ENCODE assay signal across 8 cellular contexts in the genomic region with DNA sequence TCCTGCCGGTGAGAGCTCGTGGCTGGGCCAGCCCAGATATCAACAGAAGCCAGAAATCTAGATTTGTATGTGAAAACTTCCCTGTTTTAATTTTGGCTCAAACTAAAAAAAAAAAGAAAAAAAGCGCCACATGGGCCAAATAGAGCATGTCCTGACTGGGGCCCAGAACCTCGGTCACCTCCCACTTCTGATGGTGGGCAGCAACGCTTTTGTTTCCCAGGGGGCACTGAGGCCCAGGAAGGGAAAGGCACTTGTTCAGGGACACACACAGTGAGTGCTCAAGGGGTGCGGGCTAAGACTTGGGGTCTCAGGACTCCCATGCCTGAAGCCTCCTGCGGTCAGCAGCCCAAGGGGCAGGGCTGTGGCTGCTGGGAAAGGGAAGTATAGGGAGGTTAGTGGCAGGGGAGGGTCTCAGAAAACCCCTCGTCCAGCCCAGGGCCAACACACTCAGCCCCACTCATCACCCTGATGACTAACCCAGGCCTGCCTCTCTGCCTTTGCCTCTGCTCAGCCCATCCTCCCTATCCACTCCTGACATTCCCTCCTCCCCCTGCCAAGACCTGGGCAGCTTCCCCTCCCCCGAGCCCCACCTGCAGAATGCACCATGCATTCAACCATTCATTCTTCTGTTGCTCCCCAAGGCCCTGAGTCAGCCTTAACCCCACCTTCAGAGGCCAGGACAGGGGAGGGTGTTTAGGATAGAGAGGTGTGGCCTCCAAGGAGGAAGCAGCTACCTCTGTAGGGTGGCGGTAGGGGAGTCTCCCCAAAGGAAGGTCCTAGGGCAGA. TPM values are rescaled to one million over a fixed set of nuclear protein-coding genes. Genes with fewer than 3 reads are reported as not detected.
DNase-seq lines count a peak whose midpoint lies in the region; ATAC-seq and TF ChIP-seq lines count a peak whose summit lies in the region.

No MANE protein-coding gene starts in this region.

- peak overlapping the region; percentile 36 for H2AFZ ChIP-seq in SU-DHL-6 (ENCODE audit: low read depth, low read length, severe bottlenecking)

- H3K27me3 ChIP-seq in left ventricle myocardium inferior (ENCODE audit: low read depth) (peaks cover 51% of the 10 kb centered on the region), SU-DHL-6 (ENCODE audit: low read length) (no peaks in the 10 kb centered on the region), duodenal mucosa (ENCODE audit: control insufficient read depth in 1 of 2, insufficient read depth in 2 of 2, low read length in 2 of 2) (no peaks in the 10 kb centered on the region)

- no peaks in the 10 kb centered on the region for H4K20me1 ChIP-seq in SU-DHL-6 (ENCODE audit: low read depth, low read length)

- no peak for TF ChIP-seq CTCF in left ventricle myocardium inferior (IDR thresholded peaks at IDR 0.05; ENCODE audit: borderline replicate concordance)
- TF ChIP-seq CTCF in SU-DHL-6 (IDR thresholded peaks at IDR 0.05; ENCODE audit: insufficient read depth, low read length, poor library complexity, severe bottlenecking), result no peak
- no peak for TF ChIP-seq CTCF in lower leg skin (IDR thresholded peaks at IDR 0.05)

- DNase-seq in Right ventricle myocardium superior (no peak), left ventricle myocardium inferior (no peak), NCI-H2171 treated with DMSO at 0.1 percent for 48 hours (lab: John Stamatoyannopoulos, UW) (no peak), NCI-H1048 (lab: John Stamatoyannopoulos, UW) (no peak), lower leg skin (ENCODE audit: low spot score in 2 of 2) (no peak)
- peak; percentile 29 for DNase-seq in stimulated activated CD4-positive, alpha-beta T cell treated with anti-CD3 and anti-CD28 coated beads, Interleukin-4, amount 100 ng/mL, for 1 hour

- peak overlapping the region; percentile 63 for H3K4me2 ChIP-seq in SU-DHL-6 (ENCODE audit: low read depth, low read length, poor library complexity, severe bottlenecking)

- TF ChIP-seq POLR2A in lower leg skin (IDR thresholded peaks at IDR 0.05), result no peak

- H3K9me2 ChIP-seq in SU-DHL-6 (replicated peaks; ENCODE audit: insufficient read depth, low read length), result no peaks in the 10 kb centered on the region

- H3K36me3 ChIP-seq in left ventricle myocardium inferior, result no peaks in the 10 kb centered on the region
- no peaks in the 10 kb centered on the region for H3K36me3 ChIP-seq in SU-DHL-6 (ENCODE audit: low read length)
- H3K36me3 ChIP-seq in duodenal mucosa (ENCODE audit: control insufficient read depth in 1 of 2, insufficient read depth in 2 of 2, low read length in 2 of 2), result no peaks in the 10 kb centered on the region

- H3K9me3 ChIP-seq in left ventricle myocardium inferior (replicated peaks) (no peaks in the 10 kb centered on the region), SU-DHL-6 (ENCODE audit: insufficient read depth, low read length) (no peaks in the 10 kb centered on the region), duodenal mucosa (ENCODE audit: control insufficient read depth in 1 of 2, low read length in 2 of 2) (no peaks in the 10 kb centered on the region)

- H3F3A ChIP-seq in SU-DHL-6 (ENCODE audit: insufficient read depth), result peaks cover 7% of the 10 kb centered on the region

- no peak overlapping the region for H3K4me3 ChIP-seq in left ventricle myocardium inferior
- peak overlapping the region; percentile 23 for H3K4me3 ChIP-seq in SU-DHL-6 (ENCODE audit: insufficient read depth, low read length, poor library complexity, severe bottlenecking)
- peak overlapping the region; percentile 40 to 61 for H3K4me3 ChIP-seq in duodenal mucosa (ENCODE audit: low read depth in 1 of 2, low read length in 2 of 2)
- no peak overlapping the region for H3K4me3 ChIP-seq in lower leg skin (ENCODE audit: low read depth, poor library complexity, severe bottlenecking)

- WGBS in lower leg skin, 2 donors, result 28 to 29% methylated on average over 10 of the region's 10 CpGs

- H3K79me2 ChIP-seq in SU-DHL-6 (ENCODE audit: insufficient read depth, low read length), result no peaks in the 10 kb centered on the region

- intact Hi-C loops in Right ventricle myocardium superior (cut with DNase I) (no loop called here), left ventricle myocardium inferior (cut with micrococcal nuclease) (no loop called here), lower leg skin (cut with DNase I; ENCODE audit: low total_unique reads) (no loop called here)

- peaks cover 9% of the 10 kb centered on the region for H3K4me1 ChIP-seq in left ventricle myocardium inferior
- H3K4me1 ChIP-seq in duodenal mucosa (ENCODE audit: control insufficient read depth in 1 of 2, insufficient read depth in 2 of 2, low read length in 2 of 2), result peaks cover 32 to 51% of the 10 kb centered on the region in 2 donors

- H3K9ac ChIP-seq in SU-DHL-6 (ENCODE audit: low read length), result peak overlapping the region; percentile 47
- H3K9ac ChIP-seq in duodenal mucosa (ENCODE audit: low read depth in 1 of 2, low read length in 2 of 2), result peak overlapping the region in 1 of 2 donors; percentile 34

- no peak overlapping the region for H3K27ac ChIP-seq in left ventricle myocardium inferior (replicated peaks)
- H3K27ac ChIP-seq in SU-DHL-6 (ENCODE audit: low read depth, low read length), result peak overlapping the region; percentile 83
- H3K27ac ChIP-seq in duodenal mucosa (ENCODE audit: low read depth, low read length), result no peak overlapping the region

- ATAC-seq in Right ventricle myocardium superior (ENCODE audit: poor library complexity), result peak; percentile 10

RNA-seq across cellular contexts. Expression of gene TCF20, which starts 30.0 kb away (rescaled TPM):
- 16.3 TPM for total RNA-seq in Right ventricle myocardium superior
- 17.2 TPM for total RNA-seq in left ventricle myocardium inferior
- total RNA-seq in lower leg skin, result 10 to 100 TPM; 51.1 to 62.3 (median 58.4) TPM

Comparison
In these comparisons a context has a peak if more than half of its experiments do, and no peak if none do; other contexts are left out.
1. H3K4me3 ChIP-seq: peak in SU-DHL-6 (single experiment) and duodenal mucosa (2 of 2); none in left ventricle myocardium inferior (single experiment) and lower leg skin (single experiment).